ENCODE assay signal across 9 cellular contexts in genomic region chr18:64409511-64409910, GRCh38.
DNase-seq lines count a peak whose midpoint lies in the region; ATAC-seq and TF ChIP-seq lines count a peak whose summit lies in the region.
"Had no signal": no experiment of that assay in that cellular context is flagged by ENCODE, and none has a peak within 500 bp of the region (broad histone marks: within the 10 kb centered on the region; RNA-seq: fewer than 3 reads in every experiment).

No MANE protein-coding gene starts in this region.

- H3K9me3 Mint-ChIP-seq in activated CD4-positive, alpha-beta T cell treated with anti-CD3 and anti-CD28 coated beads, Interleukin-2, amount 10 ng/mL, durations not matched to agents 7 days and 5 days, result no peaks in the 10 kb centered on the region

- H3K27me3 ChIP-seq in HCT116 (ENCODE audit: insufficient read depth, low read length), result no peaks in the 10 kb centered on the region
- H3K27me3 ChIP-seq in kidney epithelial cell (ENCODE audit: control insufficient read depth, insufficient read depth, low read length), result no peaks in the 10 kb centered on the region

- no peak overlapping the region for H3K4me3 ChIP-seq in HCT116 (replicated peaks in 1 of 2; ENCODE audit: low read depth in 1 of 2, low read length in 2 of 2)
- no peak overlapping the region for H3K4me3 ChIP-seq in kidney epithelial cell (ENCODE audit: low read depth, low read length)
- H3K4me3 ChIP-seq: thoracic aorta had no signal

- CTCF ChIA-PET in GM10248 (lab: Yijun Ruan, JAX) (interaction anchor here (0.6 to 4.0 kb wide), 30 partner anchors 11 to 921 kb away, joined by 3 to 43 read pairs (median 4); no protein-coding TSS in a partner anchor), HCT116 (lab: Charles Lee) (interaction anchor here (1.5 kb wide), 1 partner anchor 372 kb away, joined by 5 read pairs; no protein-coding TSS in a partner anchor)
- CTCF ChIA-PET in activated CD4-positive, alpha-beta T cell treated with anti-CD3 and anti-CD28 coated beads, Interleukin-2, amount 10 ng/mL, durations not matched to agents 7 days and 5 days (lab: Charles Lee), result interaction anchor here (0.6 to 0.7 kb wide), 4 partner anchors 12 to 156 kb away, joined by 3 to 4 read pairs (median 3); no protein-coding TSS in a partner anchor

- no peak overlapping the region for H3K4me2 ChIP-seq in HCT116 (ENCODE audit: low read length)

- TF ChIP-seq POLR2A in HCT116 (IDR thresholded peaks at IDR 0.05; ENCODE audit: borderline replicate concordance, extremely low read depth, insufficient read depth, insufficient read length), result no peak

- no peaks in the 10 kb centered on the region for H3K4me1 ChIP-seq in HCT116 (ENCODE audit: control insufficient read depth in 1 of 2, insufficient read depth in 2 of 2, low read length in 2 of 2)

- no peaks in the 10 kb centered on the region for H3K4me1 Mint-ChIP-seq in activated CD4-positive, alpha-beta T cell treated with anti-CD3 and anti-CD28 coated beads, Interleukin-2, amount 10 ng/mL, durations not matched to agents 7 days and 5 days

- H3K79me2 ChIP-seq in HCT116 (ENCODE audit: insufficient read depth, low read length), result no peaks in the 10 kb centered on the region

- TF ChIP-seq CTCF in GM10248 (IDR thresholded peaks at IDR 0.05; ENCODE audit: control extremely low read depth, extremely low read depth, low read depth, missing control alignments), result peak; percentile 46
- peak in 2 of 3 experiments; percentile 12 to 27; a peak in 2 of 6 replicates for TF ChIP-seq CTCF in HCT116 (IDR thresholded peaks at IDR 0.05 in 2 of 3, conservative IDR thresholded peaks at IDR 0.05 in 1 of 3; ENCODE audit: borderline replicate concordance in 1 of 3, insufficient read depth in 1 of 3, low read depth in 2 of 3, low read length in 2 of 3)
- TF ChIP-seq CTCF in kidney epithelial cell (IDR thresholded peaks at IDR 0.05; ENCODE audit: insufficient read depth, low read length, poor library complexity, severe bottlenecking), result peak; percentile 51

- intact Hi-C loops in HCT116 (cut with micrococcal nuclease), result no loop called here

- no peak overlapping the region for H3K27ac Mint-ChIP-seq in activated CD4-positive, alpha-beta T cell treated with anti-CD3 and anti-CD28 coated beads, Interleukin-2, amount 10 ng/mL, durations not matched to agents 7 days and 5 days

- H3K4me3 Mint-ChIP-seq in activated CD4-positive, alpha-beta T cell treated with anti-CD3 and anti-CD28 coated beads, Interleukin-2, amount 10 ng/mL, durations not matched to agents 7 days and 5 days, result no peak overlapping the region

- no peak for ATAC-seq in HCT116

- no TSS peak for BruUV-seq in HCT116 (replicated peaks; lab: Mats Ljungman, UMichigan)

- H4K20me1 ChIP-seq in HCT116 (ENCODE audit: insufficient read depth), result no peaks in the 10 kb centered on the region

- H3K36me3 ChIP-seq in HCT116 (ENCODE audit: control insufficient read depth in 1 of 2, insufficient read depth in 2 of 2, low read length in 2 of 2) (no peaks in the 10 kb centered on the region), kidney epithelial cell (ENCODE audit: control insufficient read depth, insufficient read depth, low read length) (no peaks in the 10 kb centered on the region)
- H3K36me3 ChIP-seq: thoracic aorta had no signal

- POLR2A ChIA-PET in GM10248 (lab: Yijun Ruan, JAX), result no interaction called here
- POLR2A ChIA-PET in HCT116 (lab: Charles Lee), result no interaction called here
- POLR2A ChIA-PET in activated CD4-positive, alpha-beta T cell treated with anti-CD3 and anti-CD28 coated beads, Interleukin-2, amount 10 ng/mL, durations not matched to agents 7 days and 5 days (lab: Charles Lee), result no interaction called here

- H3K27ac ChIP-seq in HCT116 (ENCODE audit: low read depth, low read length), result no peak overlapping the region
- H3K27ac ChIP-seq: thoracic aorta had no signal

- peaks cover 9 to 19% of the 10 kb centered on the region in 2 experiments; a peak in 2 of 4 replicates for H3K9me3 ChIP-seq in HCT116 (ENCODE audit: control insufficient read depth in 1 of 2, insufficient read depth in 1 of 2, low read depth in 1 of 2, low read length in 2 of 2)
- H3K9me3 ChIP-seq: thoracic aorta had no signal

- RAD21 ChIA-PET in HCT116 (lab: Charles Lee; ENCODE audit: low non-redundant PET in 1 of 2, low total read pairs in 2 of 2, uncharacterized antibody in 2 of 2, unreplicated experiment in 2 of 2), result interaction anchor here in 1 of 2 experiments (0.7 kb wide), 1 partner anchor 296 kb away, joined by 4 read pairs; no protein-coding TSS in a partner anchor

- no peak overlapping the region for H3K9ac ChIP-seq in HCT116 (ENCODE audit: low read length)

- no peak overlapping the region for H2AFZ ChIP-seq in HCT116 (ENCODE audit: low read depth, low read length, poor library complexity, severe bottlenecking)

- no peak for TF ChIP-seq RAD21 in HCT116 (IDR thresholded peaks at IDR 0.05; ENCODE audit: low read depth)

- H3K9me2 ChIP-seq in HCT116 (ENCODE audit: insufficient read depth), result no peaks in the 10 kb centered on the region

- DNase-seq in GM10248 (ENCODE audit: extremely low spot score) (peak; percentile 22), HCT116 (ENCODE audit: low read depth, low spot score) (no peak), OCI-M1 (lab: John Stamatoyannopoulos, UW) (peak; percentile 47), kidney epithelial cell (ENCODE audit: low read depth) (no peak), AG20443 (ENCODE audit: low spot score) (no peak)
- DNase-seq in effector CD4-positive, alpha-beta T cell, result no peak
- no peak for DNase-seq in activated CD4-positive, alpha-beta T cell treated with anti-CD3 and anti-CD28 coated beads, Interleukin-2, amount 10 ng/mL, durations not matched to agents 7 days and 5 days
- DNase-seq in stimulated activated CD4-positive, alpha-beta T cell treated with anti-CD3 and anti-CD28 coated beads, Interleukin-12 subunit alpha, Interleukin-12 subunit beta, amount 100 ng/mL, for 4 hours, result no peak

- H3K27me3 Mint-ChIP-seq in activated CD4-positive, alpha-beta T cell treated with anti-CD3 and anti-CD28 coated beads, Interleukin-2, amount 10 ng/mL, durations not matched to agents 7 days and 5 days, result no peaks in the 10 kb centered on the region

- H3K36me3 Mint-ChIP-seq in activated CD4-positive, alpha-beta T cell treated with anti-CD3 and anti-CD28 coated beads, Interleukin-2, amount 10 ng/mL, durations not matched to agents 7 days and 5 days (ENCODE audit: low read depth), result no peaks in the 10 kb centered on the region

TF ChIP-seq in HCT116, 20 proteins besides CTCF, POLR2A, EP300 and RAD21 (continues in another document):
- TF ChIP-seq MAX (IDR thresholded peaks at IDR 0.05), result no peak
- no peak for TF ChIP-seq YY1 (IDR thresholded peaks at IDR 0.05; ENCODE audit: extremely low read depth, insufficient replicate concordance, low read depth, low read length)
- TF ChIP-seq JUND (IDR thresholded peaks at IDR 0.05), result no peak
- no peak for TF ChIP-seq CBX3 (IDR thresholded peaks at IDR 0.05; ENCODE audit: low read depth)
- no peak for TF ChIP-seq EGR1 (IDR thresholded peaks at IDR 0.05; ENCODE audit: low read depth)
- TF ChIP-seq REST (IDR thresholded peaks at IDR 0.05; ENCODE audit: low read depth), result no peak
- TF ChIP-seq ATF3 (IDR thresholded peaks at IDR 0.05), result no peak
- no peak for TF ChIP-seq ZFX (IDR thresholded peaks at IDR 0.05)
- TF ChIP-seq ZBTB33 (IDR thresholded peaks at IDR 0.05; ENCODE audit: extremely low read depth, insufficient replicate concordance, low read length), result no peak
- no peak for TF ChIP-seq SP1 (IDR thresholded peaks at IDR 0.05; ENCODE audit: low read depth)

Comparison
In these comparisons a context has a peak if more than half of its experiments do, and no peak if none do; other contexts are left out.
1. DNase-seq: peak in GM10248 (single experiment) and OCI-M1 (single experiment); none in HCT116 (single experiment), kidney epithelial cell (single experiment), AG20443 (single experiment), effector CD4-positive, alpha-beta T cell (single experiment), activated CD4-positive, alpha-beta T cell treated with anti-CD3 and anti-CD28 coated beads, Interleukin-2, amount 10 ng/mL, durations not matched to agents 7 days and 5 days (single experiment) and stimulated activated CD4-positive, alpha-beta T cell treated with anti-CD3 and anti-CD28 coated beads, Interleukin-12 subunit alpha, Interleukin-12 subunit beta, amount 100 ng/mL, for 4 hours (single experiment).
2. Peak in every context shown above with its lines, with median percentiles within 50 percentile points of each other: CTCF ChIP-seq.